In the genomic region with DNA sequence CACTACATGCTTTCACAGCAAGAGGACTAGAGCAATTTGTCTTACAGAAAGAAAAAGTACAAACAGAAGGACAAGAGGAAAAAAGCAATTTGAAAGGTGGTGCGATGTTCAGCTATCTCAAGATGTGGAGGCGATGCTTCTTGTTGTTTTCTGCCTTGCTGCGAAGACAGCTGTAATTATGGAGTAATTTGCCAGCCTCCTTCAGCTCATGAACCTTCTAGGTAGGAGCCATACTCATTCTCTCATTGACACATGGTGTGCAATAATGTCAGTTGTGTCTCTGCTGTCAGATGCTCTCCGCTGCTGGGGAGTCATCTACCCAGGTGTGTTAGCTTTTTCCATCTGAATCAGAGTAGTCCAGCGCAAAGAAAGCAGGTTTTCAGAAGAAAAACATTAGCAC, we compare ENCODE assay signal across 1 cellular context.
TF ChIP-seq lines count a peak whose summit lies in the region.

No MANE protein-coding gene starts in this region.

TF ChIP-seq in HCT116, 20 proteins besides CTCF, POLR2A, EP300 and RAD21 (continued from another document):
- TF ChIP-seq SP1 (IDR thresholded peaks at IDR 0.05; ENCODE audit: low read depth) (no peak), SRF (IDR thresholded peaks at IDR 0.05; ENCODE audit: low read depth) (no peak)
